ENCODE assay signal across 21 cellular contexts in genomic region chr2:42978887-42979415, GRCh38.
A peak's percentile ranks its signal among the peaks of the same experiment; 100 is the strongest.
DNase-seq lines count a peak whose midpoint lies in the region; ATAC-seq and TF ChIP-seq lines count a peak whose summit lies in the region.
"Had no signal": no experiment of that assay in that cellular context is flagged by ENCODE, and none has a peak within 500 bp of the region (broad histone marks: within the 10 kb centered on the region; RNA-seq: fewer than 3 reads in every experiment).

No MANE protein-coding gene starts in this region.

- H3K27ac ChIP-seq in duodenal mucosa (ENCODE audit: low read depth, low read length), result peak overlapping the region; percentile 17
- no peak overlapping the region for H3K27ac ChIP-seq in suprapubic skin
- no peak overlapping the region for H3K27ac ChIP-seq in CD4-positive, alpha-beta T cell (ENCODE audit: low read depth, low read length)
- H3K27ac ChIP-seq: HL-60 had no signal

- peak overlapping the region; percentile 47 for H3K27ac Mint-ChIP-seq in activated naive CD4-positive, alpha-beta T cell treated with anti-CD3 and anti-CD28 coated beads, Interleukin-2, amount 50 U/mL, for 24 hours
- H3K27ac Mint-ChIP-seq in nephron, result peak overlapping the region; percentile 71 to 88 (median 74)
- no peak overlapping the region for H3K27ac Mint-ChIP-seq in CD4-positive, alpha-beta T cell
- H3K27ac Mint-ChIP-seq: activated CD4-positive, alpha-beta T cell treated with anti-CD3 and anti-CD28 coated beads, Interleukin-2, amount 10 ng/mL, durations not matched to agents 7 days and 5 days; activated CD8-positive, alpha-beta memory T cell treated with anti-CD3 and anti-CD28 coated beads, Interleukin-2, amount 10 ng/mL, durations not matched to agents 7 days and 5 days; activated naive CD8-positive, alpha-beta T cell; memory B cell had no signal

- H3K4me1 ChIP-seq in duodenal mucosa (ENCODE audit: control insufficient read depth in 1 of 2, insufficient read depth in 2 of 2, low read length in 2 of 2), result peaks cover 51 to 54% of the 10 kb centered on the region in 2 donors
- peaks cover 26% of the 10 kb centered on the region for H3K4me1 ChIP-seq in suprapubic skin

- H3K27me3 Mint-ChIP-seq in activated naive CD4-positive, alpha-beta T cell treated with anti-CD3 and anti-CD28 coated beads, Interleukin-2, amount 50 U/mL, for 24 hours, result no peaks in the 10 kb centered on the region
- H3K27me3 Mint-ChIP-seq in nephron (ENCODE audit: low read depth), result peaks cover 7% of the 10 kb centered on the region
- no peaks in the 10 kb centered on the region for H3K27me3 Mint-ChIP-seq in CD4-positive, alpha-beta T cell
- H3K27me3 Mint-ChIP-seq: activated CD4-positive, alpha-beta T cell treated with anti-CD3 and anti-CD28 coated beads, Interleukin-2, amount 10 ng/mL, durations not matched to agents 7 days and 5 days; activated naive CD8-positive, alpha-beta T cell had no signal

- no peaks in the 10 kb centered on the region for H3K9me3 Mint-ChIP-seq in activated naive CD4-positive, alpha-beta T cell treated with anti-CD3 and anti-CD28 coated beads, Interleukin-2, amount 50 U/mL, for 24 hours
- peaks cover 3% of the 10 kb centered on the region for H3K9me3 Mint-ChIP-seq in nephron
- no peaks in the 10 kb centered on the region for H3K9me3 Mint-ChIP-seq in CD4-positive, alpha-beta T cell
- H3K9me3 Mint-ChIP-seq: activated CD4-positive, alpha-beta T cell treated with anti-CD3 and anti-CD28 coated beads, Interleukin-2, amount 10 ng/mL, durations not matched to agents 7 days and 5 days; memory B cell; naive thymus-derived CD8-positive, alpha-beta T cell had no signal

- no peaks in the 10 kb centered on the region for H3K36me3 Mint-ChIP-seq in activated naive CD4-positive, alpha-beta T cell treated with anti-CD3 and anti-CD28 coated beads, Interleukin-2, amount 50 U/mL, for 24 hours
- no peaks in the 10 kb centered on the region for H3K36me3 Mint-ChIP-seq in nephron (ENCODE audit: low read depth)
- no peaks in the 10 kb centered on the region for H3K36me3 Mint-ChIP-seq in CD4-positive, alpha-beta T cell (ENCODE audit: low read depth)
- H3K36me3 Mint-ChIP-seq: activated CD8-positive, alpha-beta memory T cell treated with anti-CD3 and anti-CD28 coated beads, Interleukin-2, amount 10 ng/mL, durations not matched to agents 7 days and 5 days; activated naive CD8-positive, alpha-beta T cell; memory B cell; naive thymus-derived CD8-positive, alpha-beta T cell had no signal

- no peak for DNase-seq in activated naive CD4-positive, alpha-beta T cell treated with Interleukin-2 at 50 U/mL for 16 hours
- DNase-seq in suprapubic skin (ENCODE audit: low spot score in 2 of 2) (peak; percentile 30 to 67), NCI-H1105 treated with DMSO at 0.1 percent for 48 hours (lab: John Stamatoyannopoulos, UW) (no peak)
- DNase-seq in CD4-positive, alpha-beta T cell, result no peak
- DNase-seq: activated CD4-positive, alpha-beta T cell treated with anti-CD3 and anti-CD28 coated beads, Interleukin-2, amount 10 ng/mL, durations not matched to agents 7 days and 5 days; activated CD8-positive, alpha-beta memory T cell treated with anti-CD3 and anti-CD28 coated beads, Interleukin-2, amount 10 ng/mL, durations not matched to agents 7 days and 5 days; cerebellar nuclear complex; effector CD4-positive, alpha-beta T cell; NCI-H1048; NCI-H187; stimulated activated CD8-positive, alpha-beta memory T cell treated with anti-CD3 and anti-CD28 coated beads, Interleukin-4, amount 100 ng/mL, for 48 hours had no signal

- no peaks in the 10 kb centered on the region for H3K9me3 ChIP-seq in duodenal mucosa (ENCODE audit: control insufficient read depth in 1 of 2, low read length in 2 of 2)
- H3K9me3 ChIP-seq in suprapubic skin, result no peaks in the 10 kb centered on the region
- no peaks in the 10 kb centered on the region for H3K9me3 ChIP-seq in CD4-positive, alpha-beta T cell (ENCODE audit: control insufficient read depth, low read length)
- H3K9me3 ChIP-seq: HAP-1 had no signal

- TF ChIP-seq POLR2A in suprapubic skin (IDR thresholded peaks at IDR 0.05), result no peak

- no peaks in the 10 kb centered on the region for H3K36me3 ChIP-seq in duodenal mucosa (ENCODE audit: control insufficient read depth in 1 of 2, insufficient read depth in 2 of 2, low read length in 2 of 2)
- H3K36me3 ChIP-seq in suprapubic skin, result no peaks in the 10 kb centered on the region
- H3K36me3 ChIP-seq: HAP-1 had no signal

- H3K9ac ChIP-seq in duodenal mucosa (ENCODE audit: low read depth in 1 of 2, low read length in 2 of 2), result peak overlapping the region; percentile 39 to 40

- peaks cover 4% of the 10 kb centered on the region for H3K4me1 Mint-ChIP-seq in activated naive CD4-positive, alpha-beta T cell treated with anti-CD3 and anti-CD28 coated beads, Interleukin-2, amount 50 U/mL, for 24 hours
- H3K4me1 Mint-ChIP-seq in nephron, result peaks cover 49% of the 10 kb centered on the region
- H3K4me1 Mint-ChIP-seq in CD4-positive, alpha-beta T cell (ENCODE audit: low read depth), result peaks cover 9% of the 10 kb centered on the region
- H3K4me1 Mint-ChIP-seq: activated CD4-positive, alpha-beta T cell treated with anti-CD3 and anti-CD28 coated beads, Interleukin-2, amount 10 ng/mL, durations not matched to agents 7 days and 5 days; activated CD8-positive, alpha-beta memory T cell treated with anti-CD3 and anti-CD28 coated beads, Interleukin-2, amount 10 ng/mL, durations not matched to agents 7 days and 5 days had no signal

- H3K27me3 ChIP-seq in duodenal mucosa (ENCODE audit: control insufficient read depth in 1 of 2, insufficient read depth in 2 of 2, low read length in 2 of 2), result no peaks in the 10 kb centered on the region
- H3K27me3 ChIP-seq in suprapubic skin, result no peaks in the 10 kb centered on the region
- no peaks in the 10 kb centered on the region for H3K27me3 ChIP-seq in CD4-positive, alpha-beta T cell (ENCODE audit: control insufficient read depth, insufficient read depth, low read length)

- H3K4me3 ChIP-seq in duodenal mucosa (ENCODE audit: low read depth in 1 of 2, low read length in 2 of 2) (no peak overlapping the region), suprapubic skin (no peak overlapping the region)
- H3K4me3 ChIP-seq: HAP-1 had no signal

- CTCF ChIA-PET in CD4-positive, alpha-beta T cell (lab: Charles Lee), result interaction anchor here (1.1 kb wide), 1 partner anchor 506 kb away, joined by 4 read pairs; no protein-coding TSS in a partner anchor

- POLR2A ChIA-PET in CD4-positive, alpha-beta T cell (lab: Charles Lee), result interaction anchor here (1.3 kb wide), 1 partner anchor 243 kb away, joined by 3 read pairs; no protein-coding TSS in a partner anchor

- TF ChIP-seq EP300 in suprapubic skin (IDR thresholded peaks at IDR 0.05), result no peak

- intact Hi-C loops in CD4-positive, alpha-beta T cell (cut with DNase I, micrococcal nuclease), result loop anchor here in 1 of 2 experiments (10.0 kb wide), 1 partner anchor 146 kb away; no protein-coding TSS in a partner anchor

- H3K4me3 Mint-ChIP-seq in activated naive CD4-positive, alpha-beta T cell treated with anti-CD3 and anti-CD28 coated beads, Interleukin-2, amount 50 U/mL, for 24 hours, result no peak overlapping the region
- no peak overlapping the region for H3K4me3 Mint-ChIP-seq in nephron
- no peak overlapping the region for H3K4me3 Mint-ChIP-seq in CD4-positive, alpha-beta T cell
- H3K4me3 Mint-ChIP-seq: activated CD4-positive, alpha-beta T cell treated with anti-CD3 and anti-CD28 coated beads, Interleukin-2, amount 10 ng/mL, durations not matched to agents 7 days and 5 days; activated CD8-positive, alpha-beta memory T cell treated with anti-CD3 and anti-CD28 coated beads, Interleukin-2, amount 10 ng/mL, durations not matched to agents 7 days and 5 days; activated naive CD8-positive, alpha-beta T cell; memory B cell; naive thymus-derived CD8-positive, alpha-beta T cell had no signal

- no peak for ATAC-seq in HG02759 (IDR thresholded peaks at IDR 0.05; ENCODE audit: unreplicated experiment)
- no peak for ATAC-seq in CD4-positive, alpha-beta T cell (ENCODE audit: poor library complexity)
- ATAC-seq: activated CD8-positive, alpha-beta memory T cell treated with anti-CD3 and anti-CD28 coated beads, Interleukin-2, amount 10 ng/mL, durations not matched to agents 7 days and 5 days; naive thymus-derived CD8-positive, alpha-beta T cell; SK-N-SH treated with all-trans-retinoic acid at 6 μM for 48 hours had no signal

- WGBS in suprapubic skin, result 88% methylated on average over 7 of the region's 7 CpGs

- no peak for TF ChIP-seq CTCF in nephron (IDR thresholded peaks at IDR 0.05; ENCODE audit: unreplicated experiment in 3 of 3)
- TF ChIP-seq CTCF in suprapubic skin (IDR thresholded peaks at IDR 0.05), result no peak
- no peak for TF ChIP-seq CTCF in CD4-positive, alpha-beta T cell (IDR thresholded peaks at IDR 0.05)

Comparison
In these comparisons a context has a peak if more than half of its experiments do, and no peak if none do; other contexts are left out.
1. DNase-seq: peak in suprapubic skin (2 of 2); none in activated naive CD4-positive, alpha-beta T cell treated with Interleukin-2 at 50 U/mL for 16 hours (single experiment), CD4-positive, alpha-beta T cell (0 of 10) and NCI-H1105 treated with DMSO at 0.1 percent for 48 hours (single experiment).